ENCODE assay signal across 17 cellular contexts in the genomic region with DNA sequence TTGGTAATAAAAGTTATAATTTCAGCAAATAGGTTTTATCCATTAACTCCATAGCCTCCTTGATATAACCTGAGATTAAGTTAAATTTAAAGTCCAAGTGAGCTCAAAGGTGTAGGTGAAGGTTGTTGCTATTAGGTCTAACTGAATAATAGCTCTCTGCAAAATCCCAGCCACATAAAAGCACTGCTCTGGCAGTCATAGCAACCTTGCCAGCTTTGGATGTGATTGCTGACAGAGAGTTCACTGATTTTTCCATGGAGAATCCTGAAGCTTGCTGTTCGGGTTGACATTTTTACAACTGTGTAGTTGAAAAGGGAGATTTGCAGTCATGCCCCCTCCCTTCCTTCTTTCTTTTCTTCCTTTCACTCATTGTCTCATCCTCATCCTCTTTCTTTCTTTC.
DNase-seq lines count a peak whose midpoint lies in the region; ATAC-seq and TF ChIP-seq lines count a peak whose summit lies in the region.
"Had no signal": no experiment of that assay in that cellular context is flagged by ENCODE, and none has a peak within 500 bp of the region (broad histone marks: within the 10 kb centered on the region; RNA-seq: fewer than 3 reads in every experiment).

No MANE protein-coding gene starts in this region.

- no peak overlapping the region for H4K8ac ChIP-seq in mesenchymal stem cell (ENCODE audit: low read length)

- H3K27ac Mint-ChIP-seq in GM23338 (no peak overlapping the region; the same call in 1 of the 2 replicates), WTC11 (peak overlapping the region; percentile 30; the same call in 1 of the 2 replicates), nephron progenitor cell (peak overlapping the region; percentile 78)
- H3K27ac Mint-ChIP-seq: CD4-positive, CD25-positive, alpha-beta regulatory T cell; CD8-positive, alpha-beta memory T cell had no signal

- no peak overlapping the region for H3K9ac ChIP-seq in mesenchymal stem cell (ENCODE audit: low read length)

- H2BK5ac ChIP-seq in mesenchymal stem cell (ENCODE audit: low read depth, low read length, poor library complexity, severe bottlenecking) = no peak overlapping the region

- no peak overlapping the region for H3K4me3 Mint-ChIP-seq in GM23338
- H3K4me3 Mint-ChIP-seq in WTC11 = no peak overlapping the region
- H3K4me3 Mint-ChIP-seq in nephron progenitor cell = peak overlapping the region; percentile 21
- H3K4me3 Mint-ChIP-seq: CD4-positive, CD25-positive, alpha-beta regulatory T cell; CD8-positive, alpha-beta memory T cell had no signal

- ATAC-seq in GM23338 = no peak
- ATAC-seq in WTC11 = no peak
- ATAC-seq: GM12878 had no signal

- H3K9me2 ChIP-seq in GM23338 (ENCODE audit: insufficient read depth) = no peaks in the 10 kb centered on the region

- H3K4ac ChIP-seq in mesenchymal stem cell (ENCODE audit: low read depth in 1 of 2, low read length in 2 of 2) = no peak overlapping the region

- CTCF ChIA-PET in WTC11 (lab: Charles Lee) = interaction anchor here (0.5 kb wide), 1 partner anchor 21 kb away, joined by 4 read pairs; no protein-coding TSS in a partner anchor

- no peaks in the 10 kb centered on the region for H3K36me3 ChIP-seq in GM23338 (ENCODE audit: insufficient read depth)
- no peaks in the 10 kb centered on the region for H3K36me3 ChIP-seq in mesenchymal stem cell (ENCODE audit: control insufficient read depth in 1 of 2, insufficient read depth in 2 of 2, low read depth in 1 of 2, low read length in 2 of 2)
- H3K36me3 ChIP-seq: BE2C, HAP-1 had no signal

- H3K23ac ChIP-seq in mesenchymal stem cell (ENCODE audit: low read length in 2 of 2) = no peak overlapping the region

- H3K9me3 ChIP-seq in mesenchymal stem cell (ENCODE audit: control insufficient read depth, low read length) = peaks cover 10% of the 10 kb centered on the region
- H3K9me3 ChIP-seq: BE2C, HAP-1 had no signal

- no peak overlapping the region for H4K91ac ChIP-seq in mesenchymal stem cell (ENCODE audit: low read length)

- peaks cover 6% of the 10 kb centered on the region for H3K36me3 Mint-ChIP-seq in GM23338 (ENCODE audit: low read depth)
- H3K36me3 Mint-ChIP-seq in WTC11 = peaks cover 6% of the 10 kb centered on the region
- no peaks in the 10 kb centered on the region for H3K36me3 Mint-ChIP-seq in nephron progenitor cell (ENCODE audit: low read depth)
- H3K36me3 Mint-ChIP-seq: CD4-positive, CD25-positive, alpha-beta regulatory T cell; CD8-positive, alpha-beta memory T cell had no signal

- no peak overlapping the region for H3K18ac ChIP-seq in mesenchymal stem cell (ENCODE audit: low read depth in 1 of 2, low read length in 2 of 2)

- no peaks in the 10 kb centered on the region for H4K20me1 ChIP-seq in GM23338 (replicated peaks; ENCODE audit: insufficient read depth)

- H3K27ac ChIP-seq in GM23338 (ENCODE audit: low read depth) = 0 out of 2 replicates have a peak overlapping the region, but pooled peaks have one; percentile 45
- H3K27ac ChIP-seq in mesenchymal stem cell (ENCODE audit: low read length, poor library complexity, severe bottlenecking) = no peak overlapping the region

- no peak overlapping the region for H2BK120ac ChIP-seq in mesenchymal stem cell (ENCODE audit: low read depth, low read length)

- H3K4me1 Mint-ChIP-seq in GM23338 (peaks cover 27% of the 10 kb centered on the region), WTC11 (peaks cover 31% of the 10 kb centered on the region), nephron progenitor cell (peaks cover 28% of the 10 kb centered on the region)
- H3K4me1 Mint-ChIP-seq: CD4-positive, CD25-positive, alpha-beta regulatory T cell; CD8-positive, alpha-beta memory T cell had no signal

- no peak overlapping the region for H2BK12ac ChIP-seq in mesenchymal stem cell (ENCODE audit: low read length in 2 of 2)

- POLR2A ChIA-PET in WTC11 (lab: Charles Lee) = interaction anchor here (0.6 kb wide), 1 partner anchor 158 kb away, joined by 4 read pairs; no protein-coding TSS in a partner anchor

- DNase-seq in GM23338 (ENCODE audit: low spot score) (no peak), WTC11 (ENCODE audit: low spot score) (no peak), nephron progenitor cell (peak; percentile 10), mesenchymal stem cell (no peak), NCI-H1694 treated with DMSO at 0.1 percent for 48 hours (lab: John Stamatoyannopoulos, UW) (no peak), NCI-H526 treated with DMSO at 0.1 percent for 48 hours (lab: John Stamatoyannopoulos, UW) (no peak)
- DNase-seq: BE2C; C1 segment of cervical spinal cord; CD4-positive, CD25-positive, alpha-beta regulatory T cell; CD8-positive, alpha-beta memory T cell; COR-L47; DMS 273 treated with DMSO at 0.1 percent for 48 hours; DMS53; DND-41; EL had no signal

- no CpG with 5 or more reads among the region's 1 CpG for WGBS in mesenchymal stem cell

- H2BK15ac ChIP-seq in mesenchymal stem cell (ENCODE audit: low read depth, poor library complexity, severe bottlenecking) = no peak overlapping the region

- H3K4me2 ChIP-seq in GM23338 (peak overlapping the region; percentile 58; the same call in 1 of the 2 replicates), mesenchymal stem cell (ENCODE audit: low read length, poor library complexity, severe bottlenecking) (no peak overlapping the region)

- no peaks in the 10 kb centered on the region for H3K27me3 Mint-ChIP-seq in GM23338 (ENCODE audit: insufficient read depth, low read depth, poor library complexity)
- no peaks in the 10 kb centered on the region for H3K27me3 Mint-ChIP-seq in WTC11 (ENCODE audit: low read depth)
- no peaks in the 10 kb centered on the region for H3K27me3 Mint-ChIP-seq in nephron progenitor cell (ENCODE audit: low read depth, poor library complexity)
- H3K27me3 Mint-ChIP-seq: CD4-positive, CD25-positive, alpha-beta regulatory T cell; CD8-positive, alpha-beta memory T cell had no signal

- no peak overlapping the region for H3K14ac ChIP-seq in mesenchymal stem cell (ENCODE audit: low read length in 2 of 2)

- no peak overlapping the region for H3K4me3 ChIP-seq in GM23338
- H3K4me3 ChIP-seq in mesenchymal stem cell (ENCODE audit: insufficient read depth in 1 of 2, low read depth in 1 of 2, low read length in 2 of 2) = no peak overlapping the region
- H3K4me3 ChIP-seq: GM12878, HAP-1 had no signal

- H3F3A ChIP-seq in GM23338 (replicated peaks; ENCODE audit: low read depth) = no peaks in the 10 kb centered on the region

- H3K9me3 Mint-ChIP-seq in GM23338 (peaks cover 6% of the 10 kb centered on the region), WTC11 (peaks cover 7% of the 10 kb centered on the region), nephron progenitor cell (peaks cover 6% of the 10 kb centered on the region)

- H2AK5ac ChIP-seq in mesenchymal stem cell (ENCODE audit: low read length, severe bottlenecking) = no peak overlapping the region

- no peaks in the 10 kb centered on the region for H3K79me2 ChIP-seq in GM23338 (replicated peaks; ENCODE audit: insufficient read depth)

- no peak for TF ChIP-seq CTCF in GM23338 (conservative IDR thresholded peaks at IDR 0.05; ENCODE audit: low read depth in 2 of 2)
- TF ChIP-seq CTCF in WTC11 (IDR thresholded peaks at IDR 0.05) = no peak
- TF ChIP-seq CTCF in nephron progenitor cell (IDR thresholded peaks at IDR 0.05) = no peak

- peak overlapping the region; percentile 2; the same call in 1 of the 2 replicates for H2AFZ ChIP-seq in GM23338
- H2AFZ ChIP-seq in mesenchymal stem cell (ENCODE audit: low read depth, low read length) = no peak overlapping the region

- no peaks in the 10 kb centered on the region for H3K79me1 ChIP-seq in mesenchymal stem cell (replicated peaks; ENCODE audit: low read length, poor library complexity, severe bottlenecking)

- H3K4me1 ChIP-seq in GM23338 (ENCODE audit: insufficient read depth) = peaks cover 25% of the 10 kb centered on the region
- H3K4me1 ChIP-seq in mesenchymal stem cell (ENCODE audit: control insufficient read depth, insufficient read depth, low read depth, low read length) = no peaks in the 10 kb centered on the region
- H3K4me1 ChIP-seq: BE2C, HAP-1 had no signal

- H3K27me3 ChIP-seq in GM23338 (ENCODE audit: insufficient read depth) = no peaks in the 10 kb centered on the region
- no peaks in the 10 kb centered on the region for H3K27me3 ChIP-seq in mesenchymal stem cell (ENCODE audit: control insufficient read depth in 1 of 2, insufficient read depth in 1 of 2, low read length in 2 of 2)
- H3K27me3 ChIP-seq: BE2C had no signal

TF ChIP-seq in WTC11, 78 proteins besides CTCF, POLR2A, EP300 and RAD21 (continues in another document):
- TF ChIP-seq MYBL2 (CRISPR knock-in tag; IDR thresholded peaks at IDR 0.05) (no peak), ZNF671 (CRISPR knock-in tag; IDR thresholded peaks at IDR 0.05) (no peak), NFATC4 (CRISPR knock-in tag; IDR thresholded peaks at IDR 0.05) (no peak), TEAD4 (CRISPR knock-in tag; IDR thresholded peaks at IDR 0.05) (no peak), ZNF317 (CRISPR knock-in tag; IDR thresholded peaks at IDR 0.05; ENCODE audit: borderline replicate concordance, low read depth) (no peak), E2F1 (CRISPR knock-in tag; IDR thresholded peaks at IDR 0.05) (no peak), CBFB (CRISPR knock-in tag; IDR thresholded peaks at IDR 0.05; ENCODE audit: low read depth) (no peak)
- TF ChIP-seq, protein P1, sequence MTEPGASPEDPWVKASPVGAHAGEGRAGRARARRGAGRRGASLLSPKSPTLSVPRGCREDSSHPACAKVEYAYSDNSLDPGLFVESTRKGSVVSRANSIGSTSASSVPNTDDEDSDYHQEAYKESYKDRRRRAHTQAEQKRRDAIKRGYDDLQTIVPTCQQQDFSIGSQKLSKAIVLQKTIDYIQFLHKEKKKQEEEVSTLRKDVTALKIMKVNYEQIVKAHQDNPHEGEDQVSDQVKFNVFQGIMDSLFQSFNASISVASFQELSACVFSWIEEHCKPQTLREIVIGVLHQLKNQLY (CRISPR knock-in tag; IDR thresholded peaks at IDR 0.05) = no peak
